In the genomic region with DNA sequence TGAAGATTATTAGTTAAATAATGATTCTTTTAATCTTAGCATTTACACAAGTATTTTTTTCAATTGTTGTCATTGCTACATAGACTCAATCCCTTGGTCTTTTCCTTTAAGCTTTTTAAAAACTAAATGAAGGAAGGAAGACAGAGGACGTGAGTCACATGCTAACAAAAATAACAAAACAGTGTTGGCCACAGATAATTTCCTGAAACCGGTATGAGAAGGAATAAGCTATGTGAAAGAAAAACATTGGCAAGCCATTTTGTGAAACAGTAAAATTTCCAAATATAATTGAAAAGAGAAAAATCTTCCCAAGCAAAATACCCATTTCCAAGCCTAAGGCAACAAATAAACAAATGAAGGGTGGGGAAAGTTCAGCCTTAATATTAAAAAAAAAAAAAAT, we compare ENCODE assay signal across 1 cellular context.
TF ChIP-seq lines count a peak whose summit lies in the region.

No MANE protein-coding gene starts in this region.

TF ChIP-seq in HCT116, 20 proteins besides CTCF, POLR2A, EP300 and RAD21 (continued from another document):
- TF ChIP-seq TCF7L2 (IDR thresholded peaks at IDR 0.05; ENCODE audit: borderline replicate concordance, extremely low read depth, insufficient read depth, insufficient read length), result no peak
- TF ChIP-seq, protein P1, sequence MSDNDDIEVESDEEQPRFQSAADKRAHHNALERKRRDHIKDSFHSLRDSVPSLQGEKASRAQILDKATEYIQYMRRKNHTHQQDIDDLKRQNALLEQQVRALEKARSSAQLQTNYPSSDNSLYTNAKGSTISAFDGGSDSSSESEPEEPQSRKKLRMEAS (IDR thresholded peaks at IDR 0.05), result no peak
